29 cellular contexts compared by ENCODE assay signal in genomic region chr4:150948069-150948468, GRCh38.
"Had no signal": no experiment of that assay in that cellular context is flagged by ENCODE, and none has a peak within 500 bp of the region (broad histone marks: within the 10 kb centered on the region; RNA-seq: fewer than 3 reads in every experiment).

No MANE protein-coding gene starts in this region.

- H3K27ac ChIP-seq: ascending aorta, cardiac muscle cell, VCaP had no signal

- DNase-seq: activated B cell treated with CpG ODN at 0.5 μM for 24 hours; activated CD4-positive, alpha-beta memory T cell treated with anti-CD3 and anti-CD28 coated beads, Interleukin-2, amount 10 ng/mL, durations not matched to agents 7 days and 5 days; activated CD4-positive, alpha-beta T cell treated with anti-CD3 and anti-CD28 coated beads for 4 hours; activated CD4-positive, alpha-beta T cell treated with anti-CD3 and anti-CD28 coated beads, Interleukin-2, amount 10 ng/mL, durations not matched to agents 24 days and 14 days; activated CD4-positive, alpha-beta T cell treated with anti-CD3 and anti-CD28 coated beads, Interleukin-2, amount 50 U/mL, for 1 hour; activated CD4-positive, alpha-beta T cell treated with anti-CD3 and anti-CD28 coated beads, Interleukin-2, amount 50 U/mL, for 4 hours; activated CD4-positive, CD25-positive, alpha-beta regulatory T cell treated with anti-CD3 and anti-CD28 coated beads, Interleukin-2, amount 50 U/mL, for 72 hours; activated CD8-positive, alpha-beta memory T cell treated with anti-CD3 and anti-CD28 coated beads for 24 hours; activated CD8-positive, alpha-beta memory T cell treated with anti-CD3 and anti-CD28 coated beads, Interleukin-2, amount 10 ng/mL, durations not matched to agents 7 days and 5 days; activated CD8-positive, alpha-beta memory T cell treated with anti-CD3 and anti-CD28 coated beads, Interleukin-2, amount 50 U/mL, for 48 hours; activated CD8-positive, alpha-beta T cell treated with anti-CD3 and anti-CD28 coated beads, Interleukin-2, amount 10 ng/mL, durations not matched to agents 7 days and 5 days; activated effector memory CD4-positive, alpha-beta T cell treated with Interleukin-2 at 50 U/mL for 16 hours; activated gamma-delta T cell; activated naive CD4-positive, alpha-beta T cell treated with anti-CD3 and anti-CD28 coated beads, Interleukin-2, amount 10 ng/mL, durations not matched to agents 7 days and 5 days; activated naive CD4-positive, alpha-beta T cell treated with Interleukin-2 at 50 U/mL for 16 hours; activated naive CD8-positive, alpha-beta T cell treated with anti-CD3 and anti-CD28 coated beads, Interleukin-2, amount 10 ng/mL, durations not matched to agents 7 days and 5 days; activated naive CD8-positive, alpha-beta T cell treated with anti-CD3 and anti-CD28 coated beads, Interleukin-2, amount 50 U/mL, for 24 hours; activated T-cell treated with anti-CD3 and anti-CD28 coated beads, Interleukin-2, amount 50 U/mL, for 24 hours; activated T-cell treated with anti-CD3 and anti-CD28 coated beads, Interleukin-2, amount 50 U/mL, for 48 hours; amygdala; anterior cingulate cortex; caudate nucleus; cerebellar nuclear complex; T-helper 2 cell; T-helper 9 cell had no signal

- ATAC-seq: activated CD8-positive, alpha-beta memory T cell treated with anti-CD3 and anti-CD28 coated beads, Interleukin-2, amount 10 ng/mL, durations not matched to agents 7 days and 5 days; activated CD8-positive, alpha-beta T cell treated with anti-CD3 and anti-CD28 coated beads, Interleukin-2, amount 10 ng/mL, durations not matched to agents 7 days and 5 days; activated naive CD8-positive, alpha-beta T cell treated with anti-CD3 and anti-CD28 coated beads, Interleukin-2, amount 50 U/mL, for 24 hours had no signal

- FAIRE-seq: bronchial epithelial cell had no signal

- H3K9me3 ChIP-seq: ascending aorta had no signal

- H3K36me3 ChIP-seq: ascending aorta, cardiac muscle cell had no signal

- H3K4me3 ChIP-seq: ascending aorta, cardiac muscle cell had no signal

- H3K27me3 ChIP-seq: ascending aorta, cardiac muscle cell had no signal
